13 cellular contexts compared by ENCODE assay signal in the genomic region with DNA sequence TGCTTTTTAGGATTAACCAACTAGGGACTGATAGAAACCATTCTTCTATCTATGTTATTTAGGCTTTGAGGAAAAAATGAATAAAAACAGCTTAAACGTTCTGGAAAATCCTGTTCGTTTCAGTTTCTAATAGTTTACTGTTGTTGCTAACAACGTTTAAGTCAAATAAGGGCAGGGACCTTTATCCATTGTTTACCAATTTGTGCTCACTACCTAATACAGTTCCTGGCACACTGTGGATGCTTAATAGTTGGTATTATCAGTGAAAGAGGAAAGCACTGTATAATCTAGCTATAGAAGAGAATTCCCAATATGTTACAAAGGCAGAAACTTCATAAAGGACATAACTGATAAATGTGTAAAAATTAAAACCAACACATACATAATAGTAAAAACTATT.
"Had no signal": no experiment of that assay in that cellular context is flagged by ENCODE, and none has a peak within 500 bp of the region (broad histone marks: within the 10 kb centered on the region; RNA-seq: fewer than 3 reads in every experiment).

No MANE protein-coding gene starts in this region.

- H3K4me3 Mint-ChIP-seq: activated CD4-positive, alpha-beta T cell treated with anti-CD3 and anti-CD28 coated beads, Interleukin-2, amount 10 ng/mL, durations not matched to agents 24 days and 14 days; activated T-helper 1 cell treated with anti-CD3 and anti-CD28 coated beads, Interleukin-12 subunit alpha, Interleukin-12 subunit beta, Interleukin-2, Interleukin-4 antibody, amounts not matched to agents 30 ng/mL and 10 ng/mL and 1 ng/mL, durations not matched to agents 14 hours and 24 hours and 36 hours; type B pancreatic cell had no signal

- H3K27me3 ChIP-seq: left lung had no signal

- H3K9me3 ChIP-seq: left lung had no signal

- H3K27me3 Mint-ChIP-seq: activated CD4-positive, alpha-beta T cell treated with anti-CD3 and anti-CD28 coated beads, Interleukin-2, amount 10 ng/mL, durations not matched to agents 24 days and 14 days; type B pancreatic cell had no signal

- H3K27ac Mint-ChIP-seq: activated CD4-positive, alpha-beta T cell treated with anti-CD3 and anti-CD28 coated beads, Interleukin-2, amount 10 ng/mL, durations not matched to agents 24 days and 14 days; activated T-helper 1 cell treated with anti-CD3 and anti-CD28 coated beads, Interleukin-12 subunit alpha, Interleukin-12 subunit beta, Interleukin-2, Interleukin-4 antibody, amounts not matched to agents 30 ng/mL and 10 ng/mL and 1 ng/mL, durations not matched to agents 14 hours and 24 hours and 36 hours had no signal

- H3K4me3 ChIP-seq: left lung had no signal

- H3K27ac ChIP-seq: parathyroid adenoma had no signal

- H3K9me3 Mint-ChIP-seq: activated CD4-positive, alpha-beta T cell treated with anti-CD3 and anti-CD28 coated beads, Interleukin-2, amount 10 ng/mL, durations not matched to agents 24 days and 14 days; activated T-helper 1 cell treated with anti-CD3 and anti-CD28 coated beads, Interleukin-12 subunit alpha, Interleukin-12 subunit beta, Interleukin-2, Interleukin-4 antibody, amounts not matched to agents 30 ng/mL and 10 ng/mL and 1 ng/mL, durations not matched to agents 14 hours and 24 hours and 36 hours; type B pancreatic cell had no signal

- DNase-seq: activated CD4-positive, alpha-beta T cell treated with anti-CD3 and anti-CD28 coated beads, Interleukin-2, amount 10 ng/mL, durations not matched to agents 24 days and 14 days; activated CD4-positive, CD25-positive, alpha-beta regulatory T cell; activated CD8-positive, alpha-beta memory T cell treated with anti-CD3 and anti-CD28 coated beads, Interleukin-2, amount 50 U/mL, for 48 hours; aorta; erythroblast; left lung; mesendoderm; stimulated activated CD4-positive, alpha-beta T cell treated with anti-CD3 and anti-CD28 coated beads, Interleukin-2, amount 100 ng/mL, for 48 hours; stimulated activated naive CD4-positive, alpha-beta T cell; SW 1271 had no signal
